Comparison of ENCODE assay signal across 1 cellular context in genomic region chr2:69704446-69704845, GRCh38.
TF ChIP-seq lines count a peak whose summit lies in the region.

No MANE protein-coding gene starts in this region.

TF ChIP-seq in H1, 55 proteins besides CTCF, POLR2A, EP300 and RAD21:
- TF ChIP-seq RXRA (IDR thresholded peaks at IDR 0.05; ENCODE audit: insufficient read depth, low read depth, low read length) (no peak), CBX5 (IDR thresholded peaks at IDR 0.05; ENCODE audit: low read depth, low read length) (no peak)
